23 cellular contexts compared by ENCODE assay signal in the genomic region with DNA sequence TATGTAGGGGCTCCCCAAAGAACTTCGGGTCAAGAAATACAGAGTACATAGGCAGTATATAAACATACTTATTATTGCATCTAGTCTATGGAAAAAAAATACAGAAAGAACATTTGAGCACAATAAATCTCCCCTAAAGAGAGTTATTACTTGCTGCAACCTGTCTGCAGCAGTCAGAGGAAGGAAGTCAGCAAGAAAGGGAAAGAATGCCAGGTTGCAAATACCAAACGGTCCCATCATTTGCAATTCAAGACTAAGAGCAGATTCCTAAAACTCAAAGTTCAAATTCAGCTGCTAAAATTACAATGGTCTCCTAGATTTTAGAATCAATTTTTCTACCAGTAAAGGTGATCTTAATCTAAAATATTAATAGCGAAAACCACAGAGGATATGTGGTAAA.
"Had no signal": no experiment of that assay in that cellular context is flagged by ENCODE, and none has a peak within 500 bp of the region (broad histone marks: within the 10 kb centered on the region; RNA-seq: fewer than 3 reads in every experiment).

No MANE protein-coding gene starts in this region.

- H3K9me3 ChIP-seq: gastrocnemius medialis, sigmoid colon, transverse colon, uterus had no signal

- H3K4me2 ChIP-seq: smooth muscle cell had no signal

- H3K36me3 ChIP-seq: gastrocnemius medialis, sigmoid colon, transverse colon, uterus had no signal

- H3K4me3 ChIP-seq: coronary artery, gastrocnemius medialis, sigmoid colon, smooth muscle cell, transverse colon, uterus had no signal

- H3K27ac ChIP-seq: coronary artery, gastrocnemius medialis, sigmoid colon, transverse colon, uterus had no signal

- H3K27ac Mint-ChIP-seq: activated naive CD4-positive, alpha-beta T cell treated with anti-CD3 and anti-CD28 coated beads for 36 hours; activated naive CD8-positive, alpha-beta T cell treated with anti-CD3 and anti-CD28 coated beads, Interleukin-2, amount 10 ng/mL, durations not matched to agents 7 days and 5 days; natural killer cell treated with Interleukin-12 subunit alpha and Interleukin-12 subunit beta and Interleukin-15 and Interleukin-18, amount 100 ng/mL, for 72 hours; progenitor cell of endocrine pancreas had no signal

- H3K4me1 Mint-ChIP-seq: activated naive CD8-positive, alpha-beta T cell treated with anti-CD3 and anti-CD28 coated beads, Interleukin-2, amount 10 ng/mL, durations not matched to agents 7 days and 5 days; stimulated activated naive B cell treated with anti-CD40 and anti-IgM and Interleukin-4, amounts not matched to agents 10 μg/mL and 1 μg/mL and 100 μg/mL, for 72 hours had no signal

- DNase-seq: activated CD4-positive, alpha-beta T cell treated with anti-CD3 and anti-CD28 coated beads for 4 hours; activated CD4-positive, alpha-beta T cell treated with anti-CD3 and anti-CD28 coated beads, Interleukin-2, amount 50 U/mL, for 48 hours; activated CD4-positive, CD25-positive, alpha-beta regulatory T cell; activated naive CD4-positive, alpha-beta T cell treated with anti-CD3 and anti-CD28 coated beads for 36 hours; activated naive CD8-positive, alpha-beta T cell treated with anti-CD3 and anti-CD28 coated beads, Interleukin-2, amount 10 ng/mL, durations not matched to agents 7 days and 5 days; activated T-cell treated with anti-CD3 and anti-CD28 coated beads, Interleukin-2, amount 50 U/mL, for 48 hours; amniotic stem cell; cerebellar nuclear complex; gastrocnemius medialis; left ventricle myocardium superior; retina; sigmoid colon; stimulated activated CD4-positive, alpha-beta T cell treated with anti-CD3 and anti-CD28 coated beads, Interleukin-2, amount 100 ng/mL, for 48 hours; stimulated activated CD8-positive, alpha-beta memory T cell treated with anti-CD3 and anti-CD28 coated beads, Interleukin-4, amount 100 ng/mL, for 48 hours; stimulated activated naive B cell treated with anti-CD40 and anti-IgM and Interleukin-4, amounts not matched to agents 10 μg/mL and 1 μg/mL and 100 μg/mL, for 72 hours; T1000; transverse colon; uterus had no signal

- H3K4me3 Mint-ChIP-seq: activated naive CD4-positive, alpha-beta T cell treated with anti-CD3 and anti-CD28 coated beads for 36 hours; activated naive CD8-positive, alpha-beta T cell treated with anti-CD3 and anti-CD28 coated beads, Interleukin-2, amount 10 ng/mL, durations not matched to agents 7 days and 5 days; natural killer cell treated with Interleukin-12 subunit alpha and Interleukin-12 subunit beta and Interleukin-15 and Interleukin-18, amount 100 ng/mL, for 72 hours; stimulated activated naive B cell treated with anti-CD40 and anti-IgM and Interleukin-4, amounts not matched to agents 10 μg/mL and 1 μg/mL and 100 μg/mL, for 72 hours had no signal

- H3K36me3 Mint-ChIP-seq: natural killer cell treated with Interleukin-12 subunit alpha and Interleukin-12 subunit beta and Interleukin-15 and Interleukin-18, amount 100 ng/mL, for 72 hours; stimulated activated naive B cell treated with anti-CD40 and anti-IgM and Interleukin-4, amounts not matched to agents 10 μg/mL and 1 μg/mL and 100 μg/mL, for 72 hours had no signal

- H3K9me3 Mint-ChIP-seq: activated naive CD4-positive, alpha-beta T cell treated with anti-CD3 and anti-CD28 coated beads for 36 hours; activated naive CD8-positive, alpha-beta T cell treated with anti-CD3 and anti-CD28 coated beads, Interleukin-2, amount 10 ng/mL, durations not matched to agents 7 days and 5 days; natural killer cell treated with Interleukin-12 subunit alpha and Interleukin-12 subunit beta and Interleukin-15 and Interleukin-18, amount 100 ng/mL, for 72 hours; stimulated activated naive B cell treated with anti-CD40 and anti-IgM and Interleukin-4, amounts not matched to agents 10 μg/mL and 1 μg/mL and 100 μg/mL, for 72 hours had no signal

- H3K27me3 ChIP-seq: gastrocnemius medialis, sigmoid colon, transverse colon, uterus had no signal

- H3K27me3 Mint-ChIP-seq: activated naive CD8-positive, alpha-beta T cell treated with anti-CD3 and anti-CD28 coated beads, Interleukin-2, amount 10 ng/mL, durations not matched to agents 7 days and 5 days; natural killer cell treated with Interleukin-12 subunit alpha and Interleukin-12 subunit beta and Interleukin-15 and Interleukin-18, amount 100 ng/mL, for 72 hours; progenitor cell of endocrine pancreas; stimulated activated naive B cell treated with anti-CD40 and anti-IgM and Interleukin-4, amounts not matched to agents 10 μg/mL and 1 μg/mL and 100 μg/mL, for 72 hours had no signal

- H3K4me1 ChIP-seq: gastrocnemius medialis, sigmoid colon, transverse colon, uterus had no signal

- ATAC-seq: esophagus mucosa; gastrocnemius medialis; left ventricle myocardium superior; natural killer cell treated with Interleukin-12 subunit alpha and Interleukin-12 subunit beta and Interleukin-15 and Interleukin-18, amount 100 ng/mL, for 72 hours; stimulated activated naive B cell treated with anti-CD40 and anti-IgM and Interleukin-4, amounts not matched to agents 10 μg/mL and 1 μg/mL and 100 μg/mL, for 72 hours had no signal
